Comparison of ENCODE assay signal across 10 cellular contexts in the genomic region with DNA sequence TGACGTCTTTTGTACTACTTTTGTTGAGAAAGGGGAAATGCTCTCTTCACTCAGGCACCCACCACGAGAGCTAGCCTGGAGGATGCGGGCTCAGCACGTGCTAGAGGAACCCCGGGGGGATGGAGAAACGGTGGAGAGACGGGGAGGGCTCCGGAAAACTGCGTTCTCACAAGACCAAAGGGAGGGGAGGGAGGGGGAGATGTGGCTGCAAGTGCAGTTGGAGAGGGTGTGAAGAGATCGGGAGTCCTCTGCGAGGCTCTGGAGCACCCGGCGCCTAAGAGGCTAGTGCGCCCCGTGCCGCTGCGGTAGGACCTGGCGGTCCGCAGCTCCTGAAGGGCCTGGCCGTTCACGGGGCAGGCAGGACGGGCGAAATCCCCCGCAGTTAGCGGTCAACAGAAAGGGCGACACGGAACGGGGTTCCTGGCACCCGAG. TPM values are rescaled to one million over a fixed set of nuclear protein-coding genes. Genes with fewer than 3 reads are reported as not detected.
A peak's percentile ranks its signal among the peaks of the same experiment; 100 is the strongest.
DNase-seq lines count a peak whose midpoint lies in the region; ATAC-seq and TF ChIP-seq lines count a peak whose summit lies in the region.
"Had no signal": no experiment of that assay in that cellular context is flagged by ENCODE, and none has a peak within 500 bp of the region (broad histone marks: within the 10 kb centered on the region; RNA-seq: fewer than 3 reads in every experiment).

No MANE protein-coding gene starts in this region.

- H3K4me1 ChIP-seq in thoracic aorta (ENCODE audit: control insufficient read depth in 1 of 2, low read depth in 2 of 2), result peaks cover 0 to 13% of the 10 kb centered on the region in 2 donors

- no peak overlapping the region for H3K4me3 Mint-ChIP-seq in activated T-cell treated with anti-CD3 and anti-CD28 coated beads, Interleukin-2, amount 50 U/mL, for 4 hours

- H3K36me3 Mint-ChIP-seq in activated T-cell treated with anti-CD3 and anti-CD28 coated beads, Interleukin-2, amount 50 U/mL, for 4 hours (ENCODE audit: insufficient read depth), result no peaks in the 10 kb centered on the region

- H3K4me3 ChIP-seq in brain microvascular endothelial cell (ENCODE audit: low read depth, low read length) (peak overlapping the region; percentile 32), thoracic aorta (peak overlapping the region; percentile 39)

- H3K27me3 ChIP-seq in brain microvascular endothelial cell (replicated peaks) (no peaks in the 10 kb centered on the region), thoracic aorta (replicated peaks; ENCODE audit: insufficient read depth) (no peaks in the 10 kb centered on the region)

- H3K36me3 ChIP-seq in brain microvascular endothelial cell (replicated peaks) (no peaks in the 10 kb centered on the region), thoracic aorta (no peaks in the 10 kb centered on the region)

- no peaks in the 10 kb centered on the region for H3K9me3 ChIP-seq in thoracic aorta

- no peak overlapping the region for H3K27ac ChIP-seq in brain microvascular endothelial cell
- no peak overlapping the region for H3K27ac ChIP-seq in thoracic aorta
- H3K27ac ChIP-seq: VCaP had no signal

- ATAC-seq in activated T-cell treated with anti-CD3 and anti-CD28 coated beads, Interleukin-2, amount 50 U/mL, for 4 hours, result peak; percentile 43 to 50
- ATAC-seq in thoracic aorta (ENCODE audit: insufficient number of reproducible peaks, low FRiP score, low read depth), result no peak

- TF ChIP-seq CTCF in brain microvascular endothelial cell (IDR thresholded peaks at IDR 0.05; ENCODE audit: low read depth, low read length, missing control alignments) (peak; percentile 5), thoracic aorta (IDR thresholded peaks at IDR 0.05) (no peak)

- peaks cover 7% of the 10 kb centered on the region for H3K4me1 Mint-ChIP-seq in activated T-cell treated with anti-CD3 and anti-CD28 coated beads, Interleukin-2, amount 50 U/mL, for 4 hours (ENCODE audit: low read depth)

- in situ Hi-C loops in brain microvascular endothelial cell (cut with HindIII; ENCODE audit: low pct_ligation_motif_present, low sequenced_read_pairs), result no loop called here

- DNase-seq in activated T-cell treated with anti-CD3 and anti-CD28 coated beads, Interleukin-2, amount 50 U/mL, for 4 hours, result no peak
- no peak for DNase-seq in activated T-cell treated with anti-CD3 and anti-CD28 coated beads for 4 hours
- no peak for DNase-seq in brain microvascular endothelial cell
- peak; percentile 48 for DNase-seq in left kidney (ENCODE audit: low read depth, low spot score)
- DNase-seq in thoracic aorta (ENCODE audit: low spot score), result no peak
- no peak for DNase-seq in SIG-M5 treated with dmso at 0.1 percent for 504 hours (lab: John Stamatoyannopoulos, UW; ENCODE audit: unreplicated experiment)
- DNase-seq in A172 (ENCODE audit: low spot score), result no peak
- no peak for DNase-seq in cerebellar nuclear complex (lab: John Stamatoyannopoulos, UW)
- DNase-seq: NCI-H2107 had no signal

- peaks cover 56% of the 10 kb centered on the region for H3K27me3 Mint-ChIP-seq in activated T-cell treated with anti-CD3 and anti-CD28 coated beads, Interleukin-2, amount 50 U/mL, for 4 hours (ENCODE audit: low read depth)

- no peaks in the 10 kb centered on the region for H3K9me3 Mint-ChIP-seq in activated T-cell treated with anti-CD3 and anti-CD28 coated beads, Interleukin-2, amount 50 U/mL, for 4 hours

RNA-seq across cellular contexts. Expression of gene XPO4, which starts 43.4 kb away (rescaled TPM):
- total RNA-seq in activated T-cell treated with anti-CD3 and anti-CD28 coated beads, Interleukin-2, amount 50 U/mL, for 4 hours, result 10 to 100 TPM; 31.6 to 38.5 (median 38.1) TPM
- total RNA-seq in thoracic aorta, result 10 to 100 TPM; 19.3 to 24.8 TPM
- 19.3 and 25.0 TPM in 2 replicates for total RNA-seq in A172 (2014; rRNA removed; shearing (Covaris generic))
